In the genomic region with DNA sequence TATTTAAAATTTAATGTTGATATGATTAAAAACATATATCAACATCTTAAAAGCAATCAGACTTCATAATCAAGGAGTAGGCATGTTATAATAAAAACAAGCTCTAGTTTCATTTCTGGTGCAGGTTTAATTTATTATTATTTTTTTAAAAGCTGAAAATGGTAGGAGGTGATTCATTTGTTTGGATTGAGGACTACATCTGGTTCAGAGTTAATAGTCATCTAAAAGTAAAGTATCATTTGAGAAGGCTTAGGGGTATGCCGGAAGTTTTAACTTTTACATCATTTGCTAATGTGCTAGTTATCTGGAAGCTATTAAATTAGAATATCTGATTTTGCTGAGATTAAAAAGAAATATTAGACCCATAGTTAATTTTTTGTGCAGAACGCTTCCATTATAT, we compare ENCODE assay signal across 23 cellular contexts.
DNase-seq lines count a peak whose midpoint lies in the region; ATAC-seq and TF ChIP-seq lines count a peak whose summit lies in the region.
"Had no signal": no experiment of that assay in that cellular context is flagged by ENCODE, and none has a peak within 500 bp of the region (broad histone marks: within the 10 kb centered on the region; RNA-seq: fewer than 3 reads in every experiment).

No MANE protein-coding gene starts in this region.

- no peaks in the 10 kb centered on the region for H3K27me3 Mint-ChIP-seq in osteocyte (ENCODE audit: unreplicated experiment)
- peaks cover 10% of the 10 kb centered on the region for H3K27me3 Mint-ChIP-seq in type B pancreatic cell
- H3K27me3 Mint-ChIP-seq: stimulated activated memory B cell treated with anti-CD40 and anti-IgM and Interleukin-4, amounts not matched to agents 10 μg/mL and 1 μg/mL and 100 μg/mL, for 72 hours had no signal

- no peak overlapping the region for H3K4me3 ChIP-seq in BJ (ENCODE audit: low read depth, low read length)
- no peak overlapping the region for H3K4me3 ChIP-seq in mucosa of descending colon
- H3K4me3 ChIP-seq: pancreas had no signal

- peaks cover 18% of the 10 kb centered on the region for H3K4me1 Mint-ChIP-seq in osteocyte (ENCODE audit: unreplicated experiment)
- peaks cover 5% of the 10 kb centered on the region for H3K4me1 Mint-ChIP-seq in type B pancreatic cell (ENCODE audit: unreplicated experiment)
- H3K4me1 Mint-ChIP-seq: activated CD8-positive, alpha-beta memory T cell treated with anti-CD3 and anti-CD28 coated beads, Interleukin-2, amount 10 ng/mL, durations not matched to agents 7 days and 5 days; CD8-positive, alpha-beta memory T cell; endodermal cell; naive thymus-derived CD8-positive, alpha-beta T cell; stimulated activated memory B cell treated with anti-CD40 and anti-IgM and Interleukin-4, amounts not matched to agents 10 μg/mL and 1 μg/mL and 100 μg/mL, for 72 hours had no signal

- intact Hi-C loops in mucosa of descending colon (cut with DNase I, micrococcal nuclease), result no loop called here

- no peaks in the 10 kb centered on the region for H3K9me3 Mint-ChIP-seq in osteocyte (ENCODE audit: unreplicated experiment)
- H3K9me3 Mint-ChIP-seq in type B pancreatic cell, result no peaks in the 10 kb centered on the region
- H3K9me3 Mint-ChIP-seq: activated naive CD4-positive, alpha-beta T cell treated with anti-CD3 and anti-CD28 coated beads, Interleukin-2, amount 50 U/mL, for 72 hours; activated T-helper 1 cell treated with anti-CD3 and anti-CD28 coated beads, Interleukin-12 subunit alpha, Interleukin-12 subunit beta, Interleukin-2, Interleukin-4 antibody, amounts not matched to agents 30 ng/mL and 10 ng/mL and 1 ng/mL, durations not matched to agents 14 hours and 24 hours and 36 hours; endodermal cell; stimulated activated memory B cell treated with anti-CD40 and anti-IgM and Interleukin-4, amounts not matched to agents 10 μg/mL and 1 μg/mL and 100 μg/mL, for 72 hours had no signal

- H3K9me3 ChIP-seq in mucosa of descending colon, result no peaks in the 10 kb centered on the region
- H3K9me3 ChIP-seq: pancreas had no signal

- H3K4me3 Mint-ChIP-seq in osteocyte (ENCODE audit: unreplicated experiment), result no peak overlapping the region
- no peak overlapping the region for H3K4me3 Mint-ChIP-seq in type B pancreatic cell
- H3K4me3 Mint-ChIP-seq: activated CD8-positive, alpha-beta memory T cell treated with anti-CD3 and anti-CD28 coated beads, Interleukin-2, amount 10 ng/mL, durations not matched to agents 7 days and 5 days; activated T-helper 1 cell treated with anti-CD3 and anti-CD28 coated beads, Interleukin-12 subunit alpha, Interleukin-12 subunit beta, Interleukin-2, Interleukin-4 antibody, amounts not matched to agents 30 ng/mL and 10 ng/mL and 1 ng/mL, durations not matched to agents 14 hours and 24 hours and 36 hours; brain; CD8-positive, alpha-beta memory T cell; endodermal cell; naive thymus-derived CD8-positive, alpha-beta T cell; stimulated activated memory B cell treated with anti-CD40 and anti-IgM and Interleukin-4, amounts not matched to agents 10 μg/mL and 1 μg/mL and 100 μg/mL, for 72 hours had no signal

- H3K36me3 ChIP-seq in BJ (ENCODE audit: control insufficient read depth, insufficient read depth, low read length), result no peaks in the 10 kb centered on the region
- no peaks in the 10 kb centered on the region for H3K36me3 ChIP-seq in mucosa of descending colon (ENCODE audit: low read depth)
- H3K36me3 ChIP-seq: pancreas had no signal

- TF ChIP-seq CTCF in BJ (IDR thresholded peaks at IDR 0.05; ENCODE audit: insufficient read depth, low read depth, low read length) (no peak), osteocyte (IDR thresholded peaks at IDR 0.05) (no peak), type B pancreatic cell (conservative IDR thresholded peaks at IDR 0.05) (no peak), mucosa of descending colon (IDR thresholded peaks at IDR 0.05) (no peak)

- DNase-seq in BJ (ENCODE audit: low read depth) (peak; percentile 66), RPMI7951 (ENCODE audit: low read depth) (peak; percentile 65), fibroblast of peridontal ligament (ENCODE audit: extremely low read depth) (peak; percentile 29), osteocyte (ENCODE audit: extremely low spot score, unreplicated experiment) (no peak), type B pancreatic cell (ENCODE audit: extremely low spot score, unreplicated experiment) (no peak), mucosa of descending colon (no peak), SHP77 treated with DMSO at 0.1 percent for 48 hours (lab: John Stamatoyannopoulos, UW) (no peak)
- DNase-seq: activated CD4-positive, alpha-beta T cell treated with anti-CD3 and anti-CD28 coated beads for 48 hours; activated CD8-positive, alpha-beta memory T cell treated with anti-CD3 and anti-CD28 coated beads, Interleukin-2, amount 10 ng/mL, durations not matched to agents 7 days and 5 days; CD8-positive, alpha-beta memory T cell; DND-41; endodermal cell; mammary epithelial cell; naive thymus-derived CD8-positive, alpha-beta T cell; NCI-H1417 treated with DMSO at 0.1 percent for 48 hours; NCI-H524 treated with DMSO at 0.1 percent for 48 hours; pancreas had no signal

- no peaks in the 10 kb centered on the region for H3K27me3 ChIP-seq in BJ (ENCODE audit: control insufficient read depth, insufficient read depth, low read length)
- H3K27me3 ChIP-seq: pancreas had no signal

- no peak for ATAC-seq in GM19351 (IDR thresholded peaks at IDR 0.05; ENCODE audit: unreplicated experiment)
- no peak for ATAC-seq in mucosa of descending colon
- ATAC-seq: activated CD8-positive, alpha-beta memory T cell treated with anti-CD3 and anti-CD28 coated beads, Interleukin-2, amount 10 ng/mL, durations not matched to agents 7 days and 5 days; activated naive CD4-positive, alpha-beta T cell treated with anti-CD3 and anti-CD28 coated beads, Interleukin-2, amount 50 U/mL, for 72 hours; naive thymus-derived CD8-positive, alpha-beta T cell; pancreas; sciatic nerve; stimulated activated memory B cell treated with anti-CD40 and anti-IgM and Interleukin-4, amounts not matched to agents 10 μg/mL and 1 μg/mL and 100 μg/mL, for 72 hours had no signal

- CTCF ChIA-PET in BJ (lab: Yijun Ruan, JAX), result interaction anchor here (0.5 to 1.6 kb wide), 2 partner anchors 187 to 786 kb away, joined by 3 to 4 read pairs; no protein-coding TSS in a partner anchor

- POLR2A ChIA-PET in BJ (lab: Charles Lee), result interaction anchor here (0.6 kb wide), 1 partner anchor 13 kb away, joined by 3 read pairs; no protein-coding TSS in a partner anchor

- no peaks in the 10 kb centered on the region for H3K4me1 ChIP-seq in mucosa of descending colon (ENCODE audit: low read depth)
- H3K4me1 ChIP-seq: pancreas had no signal

- no peaks in the 10 kb centered on the region for H3K36me3 Mint-ChIP-seq in osteocyte (ENCODE audit: unreplicated experiment)
- H3K36me3 Mint-ChIP-seq in type B pancreatic cell, result no peaks in the 10 kb centered on the region
- H3K36me3 Mint-ChIP-seq: activated CD8-positive, alpha-beta memory T cell treated with anti-CD3 and anti-CD28 coated beads, Interleukin-2, amount 10 ng/mL, durations not matched to agents 7 days and 5 days; activated naive CD4-positive, alpha-beta T cell treated with anti-CD3 and anti-CD28 coated beads, Interleukin-2, amount 50 U/mL, for 72 hours; brain; CD8-positive, alpha-beta memory T cell; naive thymus-derived CD8-positive, alpha-beta T cell; stimulated activated memory B cell treated with anti-CD40 and anti-IgM and Interleukin-4, amounts not matched to agents 10 μg/mL and 1 μg/mL and 100 μg/mL, for 72 hours had no signal

- H3K27ac Mint-ChIP-seq in osteocyte (ENCODE audit: unreplicated experiment) (peak overlapping the region; percentile 23), type B pancreatic cell (no peak overlapping the region)
- H3K27ac Mint-ChIP-seq: activated CD8-positive, alpha-beta memory T cell treated with anti-CD3 and anti-CD28 coated beads, Interleukin-2, amount 10 ng/mL, durations not matched to agents 7 days and 5 days; activated naive CD4-positive, alpha-beta T cell treated with anti-CD3 and anti-CD28 coated beads, Interleukin-2, amount 50 U/mL, for 72 hours; activated T-helper 1 cell treated with anti-CD3 and anti-CD28 coated beads, Interleukin-12 subunit alpha, Interleukin-12 subunit beta, Interleukin-2, Interleukin-4 antibody, amounts not matched to agents 30 ng/mL and 10 ng/mL and 1 ng/mL, durations not matched to agents 14 hours and 24 hours and 36 hours; brain; CD8-positive, alpha-beta memory T cell; endodermal cell; naive thymus-derived CD8-positive, alpha-beta T cell; stimulated activated memory B cell treated with anti-CD40 and anti-IgM and Interleukin-4, amounts not matched to agents 10 μg/mL and 1 μg/mL and 100 μg/mL, for 72 hours had no signal

Comparison
In these comparisons a context has a peak if more than half of its experiments do, and no peak if none do; other contexts are left out.
1. DNase-seq: peak in BJ (single experiment), RPMI7951 (single experiment) and fibroblast of peridontal ligament (single experiment); none in osteocyte (single experiment), type B pancreatic cell (single experiment), mucosa of descending colon (0 of 3) and SHP77 treated with DMSO at 0.1 percent for 48 hours (single experiment).